13 cellular contexts compared by ENCODE assay signal in the genomic region with DNA sequence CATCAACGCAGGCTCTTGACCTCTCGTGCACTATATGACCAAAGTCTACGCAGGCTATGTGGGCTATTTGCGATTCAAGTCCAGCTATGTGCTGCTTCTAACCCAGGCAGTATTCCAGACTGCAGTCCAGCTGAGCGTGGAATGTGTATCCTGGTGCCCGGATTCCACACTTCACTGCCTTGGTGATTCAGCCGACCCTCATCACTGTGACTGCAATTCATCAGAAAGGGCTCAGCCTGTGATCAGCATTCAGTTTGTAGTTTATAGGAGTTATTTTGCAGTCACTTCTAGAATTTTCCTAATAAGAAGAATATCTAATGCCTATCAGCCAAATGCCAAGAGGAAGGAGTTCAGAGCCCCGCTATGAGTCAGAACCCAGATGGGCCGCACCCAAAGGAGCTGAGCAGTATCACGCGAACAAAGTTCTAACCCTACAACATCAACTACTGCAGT.
A peak's percentile ranks its signal among the peaks of the same experiment; 100 is the strongest.
DNase-seq lines count a peak whose midpoint lies in the region; ATAC-seq, FAIRE-seq and TF ChIP-seq lines count a peak whose summit lies in the region.
"Had no signal": no experiment of that assay in that cellular context is flagged by ENCODE, and none has a peak within 500 bp of the region (broad histone marks: within the 10 kb centered on the region; RNA-seq: fewer than 3 reads in every experiment).

No MANE protein-coding gene starts in this region.

- H4K20me1 ChIP-seq in HepG2 (ENCODE audit: insufficient read depth, low read length), result no peaks in the 10 kb centered on the region

- TF ChIP-seq POLR2A in HepG2 (IDR thresholded peaks at IDR 0.05; ENCODE audit: insufficient read depth in 1 of 2, low read depth in 2 of 2, low read length in 2 of 2) (no peak), right lobe of liver (IDR thresholded peaks at IDR 0.05) (no peak), uterus (IDR thresholded peaks at IDR 0.05) (no peak)

- H3K79me2 ChIP-seq in HepG2 (ENCODE audit: insufficient read depth, low read length), result no peaks in the 10 kb centered on the region

- H2AFZ ChIP-seq in HepG2 (ENCODE audit: low read length), result no peak overlapping the region

- no peak for TF ChIP-seq RAD21 in HepG2 (CRISPR knock-in tag; IDR thresholded peaks at IDR 0.05)

- DNase-seq in HepG2 (ENCODE audit: low spot score) (peak; percentile 4), right lobe of liver (no peak), astrocyte of the spinal cord (ENCODE audit: low read depth, low spot score) (peak; percentile 93), kidney epithelial cell (ENCODE audit: low read depth) (peak; percentile 32), tibial artery (peak in 1 of 2 donors; percentile 77), uterus (no peak), coronary artery (ENCODE audit: low spot score) (no peak)
- DNase-seq in activated CD4-positive, alpha-beta T cell treated with anti-CD3 and anti-CD28 coated beads, Interleukin-2, amount 50 U/mL, for 4 hours, result no peak
- DNase-seq: activated CD4-positive, CD25-positive, alpha-beta regulatory T cell treated with anti-CD3 and anti-CD28 coated beads, Interleukin-2, amount 50 U/mL, for 72 hours; GF-D8; NCI-H524 treated with DMSO at 0.1 percent for 48 hours; SJCRH30; stimulated activated CD4-positive, alpha-beta T cell treated with anti-CD3 and anti-CD28 coated beads, Interleukin-12 subunit alpha, Interleukin-12 subunit beta, amount 100 ng/mL, for 4 hours had no signal

- H3K9ac ChIP-seq in HepG2 (ENCODE audit: insufficient read depth, low read depth, low read length), result no peak overlapping the region

- H3K27ac ChIP-seq in HepG2 (ENCODE audit: extremely low read length, insufficient read depth, low read length) (no peak overlapping the region), right lobe of liver (no peak overlapping the region), tibial artery (peak overlapping the region; percentile 26 to 59), uterus (no peak overlapping the region), coronary artery (no peak overlapping the region)
- H3K27ac ChIP-seq: SJCRH30 had no signal

- no peak for TF ChIP-seq CTCF in HepG2 (CRISPR knock-in tag; IDR thresholded peaks at IDR 0.05)
- TF ChIP-seq CTCF in right lobe of liver (IDR thresholded peaks at IDR 0.05), result no peak
- TF ChIP-seq CTCF in astrocyte of the spinal cord (IDR thresholded peaks at IDR 0.05; ENCODE audit: low read depth, low read length), result no peak
- no peak for TF ChIP-seq CTCF in kidney epithelial cell (IDR thresholded peaks at IDR 0.05; ENCODE audit: insufficient read depth, low read length, poor library complexity, severe bottlenecking)
- no peak for TF ChIP-seq CTCF in tibial artery (IDR thresholded peaks at IDR 0.05)
- no peak for TF ChIP-seq CTCF in uterus (IDR thresholded peaks at IDR 0.05)
- no peak for TF ChIP-seq CTCF in coronary artery (IDR thresholded peaks at IDR 0.05)

- H3K4me1 ChIP-seq in HepG2 (ENCODE audit: insufficient read depth, low read length) (peaks cover 8% of the 10 kb centered on the region; the same call in 1 of the 2 replicates), right lobe of liver (no peaks in the 10 kb centered on the region), tibial artery (peaks cover 0 to 13% (median 0%) of the 10 kb centered on the region in 4 donors), uterus (no peaks in the 10 kb centered on the region)

- no peak overlapping the region for H3K4me3 ChIP-seq in HepG2 (replicated peaks in 1 of 3; ENCODE audit: insufficient read depth in 1 of 3, low read depth in 2 of 3, low read length in 3 of 3)
- no peak overlapping the region for H3K4me3 ChIP-seq in right lobe of liver
- no peak overlapping the region for H3K4me3 ChIP-seq in astrocyte of the spinal cord (ENCODE audit: low read depth, low read length)
- H3K4me3 ChIP-seq in kidney epithelial cell (ENCODE audit: low read depth, low read length), result no peak overlapping the region
- no peak overlapping the region for H3K4me3 ChIP-seq in tibial artery
- no peak overlapping the region for H3K4me3 ChIP-seq in uterus
- no peak overlapping the region for H3K4me3 ChIP-seq in coronary artery
- H3K4me3 ChIP-seq: SJCRH30 had no signal

- intact Hi-C loops in HepG2 (cut with micrococcal nuclease; ENCODE audit: unreplicated experiment) (no loop called here), right lobe of liver (cut with DNase I) (no loop called here), tibial artery (cut with DNase I; ENCODE audit: low total_unique reads) (no loop called here), uterus (cut with DNase I; ENCODE audit: low total_unique reads) (no loop called here)

- H3K27me3 ChIP-seq in HepG2 (ENCODE audit: control insufficient read depth in 1 of 2, insufficient read depth in 2 of 2, low read length in 2 of 2) (peaks cover 0 to 18% of the 10 kb centered on the region in 2 experiments; a peak in 1 of 5 replicates), right lobe of liver (no peaks in the 10 kb centered on the region), kidney epithelial cell (ENCODE audit: control insufficient read depth, insufficient read depth, low read length) (no peaks in the 10 kb centered on the region), tibial artery (no peaks in the 10 kb centered on the region), uterus (no peaks in the 10 kb centered on the region)
- H3K27me3 ChIP-seq: SJCRH30 had no signal

- H3K9me3 ChIP-seq in HepG2 (ENCODE audit: low read length) (no peaks in the 10 kb centered on the region), right lobe of liver (no peaks in the 10 kb centered on the region), tibial artery (no peaks in the 10 kb centered on the region), uterus (no peaks in the 10 kb centered on the region)
- H3K9me3 ChIP-seq: SJCRH30 had no signal

- no TSS peak for BruUV-seq in HepG2 (replicated peaks; lab: Mats Ljungman, UMichigan)

- POLR2A ChIA-PET in HepG2 (lab: Yijun Ruan, JAX), result no interaction called here

- no peak for FAIRE-seq in HepG2 (lab: Jason Lieb, UNC)

- in situ Hi-C loops in HepG2 (cut with HindIII; ENCODE audit: extremely low pct_ligation_motif_present, low pct_unique_long_range_greater_than_20kb), result no loop called here
- in situ Hi-C loops in astrocyte of the spinal cord (cut with HindIII; ENCODE audit: low sequenced_read_pairs), result no loop called here

- CTCF ChIA-PET in HepG2 (lab: Yijun Ruan, JAX; ENCODE audit: low intra/inter-chr PET ratio, low total read pairs), result no interaction called here

- H3K4me2 ChIP-seq in HepG2 (ENCODE audit: low read depth, low read length), result no peak overlapping the region

- no peak for TF ChIP-seq EP300 in HepG2 (IDR thresholded peaks at IDR 0.05; ENCODE audit: low read depth in 2 of 2, low read length in 2 of 2)
- no peak for TF ChIP-seq EP300 in HepG2 (CRISPR knock-in tag; IDR thresholded peaks at IDR 0.05; ENCODE audit: borderline replicate concordance)

- 31% methylated on average over 9 of the region's 11 CpGs for WGBS in HepG2 (ENCODE audit: low lambda C conversion rate)
- WGBS in right lobe of liver (ENCODE audit: insufficient coverage, low coverage, low lambda C conversion rate, missing lambda C conversion rate), result 96% methylated on average over 6 of the region's 11 CpGs

- ATAC-seq in HepG2 (peak; percentile 67), right lobe of liver (no peak)

- no peaks in the 10 kb centered on the region for H3K36me3 ChIP-seq in HepG2 (replicated peaks in 1 of 2; ENCODE audit: control insufficient read depth in 1 of 2, insufficient read depth in 2 of 2, low read length in 2 of 2)
- H3K36me3 ChIP-seq in right lobe of liver, result no peaks in the 10 kb centered on the region
- H3K36me3 ChIP-seq in kidney epithelial cell (ENCODE audit: control insufficient read depth, insufficient read depth, low read length), result no peaks in the 10 kb centered on the region
- no peaks in the 10 kb centered on the region for H3K36me3 ChIP-seq in tibial artery
- H3K36me3 ChIP-seq in uterus, result no peaks in the 10 kb centered on the region
- H3K36me3 ChIP-seq: SJCRH30 had no signal

TF ChIP-seq in HepG2, 621 proteins besides CTCF, POLR2A, EP300 and RAD21:
- no peak for TF ChIP-seq FOXK2 (IDR thresholded peaks at IDR 0.05)
- TF ChIP-seq ZNF501 (CRISPR knock-in tag; IDR thresholded peaks at IDR 0.05), result no peak
- TF ChIP-seq ZNF773 (CRISPR knock-in tag; IDR thresholded peaks at IDR 0.05; ENCODE audit: borderline replicate concordance), result no peak
- no peak for TF ChIP-seq ZNF713 (CRISPR knock-in tag; IDR thresholded peaks at IDR 0.05)
- no peak for TF ChIP-seq ARID2 (CRISPR knock-in tag; IDR thresholded peaks at IDR 0.05; ENCODE audit: borderline replicate concordance)
- TF ChIP-seq HDAC2 (CRISPR knock-in tag; IDR thresholded peaks at IDR 0.05), result no peak
- TF ChIP-seq, protein P1, sequence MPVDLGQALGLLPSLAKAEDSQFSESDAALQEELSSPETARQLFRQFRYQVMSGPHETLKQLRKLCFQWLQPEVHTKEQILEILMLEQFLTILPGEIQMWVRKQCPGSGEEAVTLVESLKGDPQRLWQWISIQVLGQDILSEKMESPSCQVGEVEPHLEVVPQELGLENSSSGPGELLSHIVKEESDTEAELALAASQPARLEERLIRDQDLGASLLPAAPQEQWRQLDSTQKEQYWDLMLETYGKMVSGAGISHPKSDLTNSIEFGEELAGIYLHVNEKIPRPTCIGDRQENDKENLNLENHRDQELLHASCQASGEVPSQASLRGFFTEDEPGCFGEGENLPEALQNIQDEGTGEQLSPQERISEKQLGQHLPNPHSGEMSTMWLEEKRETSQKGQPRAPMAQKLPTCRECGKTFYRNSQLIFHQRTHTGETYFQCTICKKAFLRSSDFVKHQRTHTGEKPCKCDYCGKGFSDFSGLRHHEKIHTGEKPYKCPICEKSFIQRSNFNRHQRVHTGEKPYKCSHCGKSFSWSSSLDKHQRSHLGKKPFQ (CRISPR knock-in tag; IDR thresholded peaks at IDR 0.05; ENCODE audit: insufficient replicate concordance), result no peak
- no peak for TF ChIP-seq DNMT3B (CRISPR knock-in tag; conservative IDR thresholded peaks at IDR 0.05)
- TF ChIP-seq, protein P2, sequence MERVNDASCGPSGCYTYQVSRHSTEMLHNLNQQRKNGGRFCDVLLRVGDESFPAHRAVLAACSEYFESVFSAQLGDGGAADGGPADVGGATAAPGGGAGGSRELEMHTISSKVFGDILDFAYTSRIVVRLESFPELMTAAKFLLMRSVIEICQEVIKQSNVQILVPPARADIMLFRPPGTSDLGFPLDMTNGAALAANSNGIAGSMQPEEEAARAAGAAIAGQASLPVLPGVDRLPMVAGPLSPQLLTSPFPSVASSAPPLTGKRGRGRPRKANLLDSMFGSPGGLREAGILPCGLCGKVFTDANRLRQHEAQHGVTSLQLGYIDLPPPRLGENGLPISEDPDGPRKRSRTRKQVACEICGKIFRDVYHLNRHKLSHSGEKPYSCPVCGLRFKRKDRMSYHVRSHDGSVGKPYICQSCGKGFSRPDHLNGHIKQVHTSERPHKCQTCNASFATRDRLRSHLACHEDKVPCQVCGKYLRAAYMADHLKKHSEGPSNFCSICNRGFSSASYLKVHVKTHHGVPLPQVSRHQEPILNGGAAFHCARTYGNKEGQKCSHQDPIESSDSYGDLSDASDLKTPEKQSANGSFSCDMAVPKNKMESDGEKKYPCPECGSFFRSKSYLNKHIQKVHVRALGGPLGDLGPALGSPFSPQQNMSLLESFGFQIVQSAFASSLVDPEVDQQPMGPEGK (CRISPR knock-in tag; IDR thresholded peaks at IDR 0.05), result no peak
- TF ChIP-seq MAFF (IDR thresholded peaks at IDR 0.05; ENCODE audit: low read depth, low read length), result no peak
- TF ChIP-seq ETV6 (CRISPR knock-in tag; conservative IDR thresholded peaks at IDR 0.05), result no peak

Comparison
In these comparisons a context has a peak if more than half of its experiments do, and no peak if none do; other contexts are left out.
1. DNase-seq: peak in HepG2 (single experiment), astrocyte of the spinal cord (single experiment) and kidney epithelial cell (single experiment); none in right lobe of liver (0 of 3), uterus (0 of 2), activated CD4-positive, alpha-beta T cell treated with anti-CD3 and anti-CD28 coated beads, Interleukin-2, amount 50 U/mL, for 4 hours (0 of 2) and coronary artery (single experiment).
2. H3K27ac ChIP-seq: peak in tibial artery (2 of 2); none in HepG2 (single experiment), right lobe of liver (0 of 3), uterus (0 of 2) and coronary artery (0 of 2).